In the genomic region with DNA sequence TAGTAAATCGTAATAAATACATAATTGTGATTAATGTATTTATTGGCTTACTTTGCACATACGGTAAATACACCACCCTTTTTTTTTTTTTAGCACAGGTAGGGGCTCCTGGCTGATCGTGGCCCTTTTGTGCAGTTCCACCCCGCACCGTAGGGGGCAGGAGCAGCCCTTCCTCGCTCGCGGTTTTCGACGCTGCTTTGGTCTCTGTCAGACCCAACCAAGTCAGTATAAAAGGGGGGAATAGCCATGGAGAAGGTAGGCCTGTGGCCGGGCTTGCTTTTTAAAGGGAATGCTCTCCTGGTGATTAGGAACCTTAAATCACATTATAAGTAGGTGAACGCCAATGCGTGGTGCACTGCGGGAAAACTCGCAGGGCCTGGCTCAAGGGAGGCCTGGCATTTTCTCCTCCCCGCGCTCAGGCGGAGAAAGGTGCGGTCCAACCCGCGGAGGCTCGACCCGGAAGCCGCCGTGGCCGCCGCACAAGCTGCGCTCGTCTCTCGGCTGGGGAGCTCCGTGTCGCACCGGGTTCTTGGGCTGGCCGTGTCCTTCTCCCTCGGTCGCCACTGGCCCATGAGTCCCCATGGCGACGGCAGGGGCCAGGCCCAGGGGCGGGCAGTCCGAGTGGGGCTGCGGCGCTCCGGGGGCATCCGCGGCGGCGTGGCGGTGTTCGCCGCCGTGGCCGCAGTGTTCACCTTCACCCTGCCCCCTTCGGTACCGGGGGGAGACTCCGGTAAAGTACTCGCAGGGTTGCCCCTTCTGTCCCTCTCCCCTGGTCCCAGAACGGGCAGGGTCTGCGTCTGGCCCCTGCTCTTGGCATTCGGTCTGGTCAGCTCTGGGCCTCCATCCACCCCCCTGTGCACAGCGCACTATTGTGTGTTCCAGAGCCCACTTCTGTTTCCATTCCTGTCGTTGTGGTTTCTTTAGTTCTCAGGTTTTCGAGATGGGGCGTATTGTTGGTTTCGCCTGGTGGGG, we compare ENCODE assay signal across 8 cellular contexts. TPM values are rescaled to one million over a fixed set of nuclear protein-coding genes. Genes with fewer than 3 reads are reported as not detected.
DNase-seq lines count a peak whose midpoint lies in the region; ATAC-seq and TF ChIP-seq lines count a peak whose summit lies in the region.

A gene (plus strand): TSS at position 454 of the 972 bp plus-strand sequence. CDS start 117 bp downstream, at position 571.

- TF ChIP-seq POLR2A in NB4 (IDR thresholded peaks at IDR 0.05; ENCODE audit: extremely low read depth, insufficient read length) = peak; percentile 86
- TF ChIP-seq POLR2A in testis (IDR thresholded peaks at IDR 0.05) = no peak

- H3K4me1 ChIP-seq in testis = peaks cover 16% of the 10 kb centered on the region

- peaks cover 2% of the 10 kb centered on the region for H3K36me3 Mint-ChIP-seq in activated naive CD4-positive, alpha-beta T cell treated with anti-CD3 and anti-CD28 coated beads, Interleukin-2, amount 50 U/mL, for 24 hours

- intact Hi-C loops in testis (cut with DNase I; ENCODE audit: low total_unique reads) = no loop called here

- no peaks in the 10 kb centered on the region for H3K36me3 ChIP-seq in testis (ENCODE audit: low read depth, missing control alignments)

- H3K9me3 ChIP-seq in testis = no peaks in the 10 kb centered on the region

- H3K27ac ChIP-seq in testis = peak within 1 kb of the TSS; percentile 89 to 92

- TF ChIP-seq CTCF in GM10266 (IDR thresholded peaks at IDR 0.05; ENCODE audit: control insufficient read depth, insufficient read depth, low read depth, missing control alignments) (peak; percentile 93), NB4 (IDR thresholded peaks at IDR 0.05; ENCODE audit: low read depth, low read length) (peak; percentile 81), omental fat pad (IDR thresholded peaks at IDR 0.05) (peak in 2 of 3 donors; percentile 14 to 51), testis (IDR thresholded peaks at IDR 0.05) (peak; percentile 92 to 95 (median 95))

- WGBS in testis, 2 donors = 0 to 1% methylated on average over 45 to 62 of the region's 64 CpGs

- H3K27me3 ChIP-seq in testis = no peaks in the 10 kb centered on the region

- peak within 1 kb of the TSS; percentile 95 for H3K4me3 Mint-ChIP-seq in activated naive CD4-positive, alpha-beta T cell treated with anti-CD3 and anti-CD28 coated beads, Interleukin-2, amount 50 U/mL, for 24 hours

- no peaks in the 10 kb centered on the region for H3K27me3 Mint-ChIP-seq in activated naive CD4-positive, alpha-beta T cell treated with anti-CD3 and anti-CD28 coated beads, Interleukin-2, amount 50 U/mL, for 24 hours

- peaks cover 36% of the 10 kb centered on the region for H3K4me1 Mint-ChIP-seq in activated naive CD4-positive, alpha-beta T cell treated with anti-CD3 and anti-CD28 coated beads, Interleukin-2, amount 50 U/mL, for 24 hours

- no peaks in the 10 kb centered on the region for H3K9me3 Mint-ChIP-seq in activated naive CD4-positive, alpha-beta T cell treated with anti-CD3 and anti-CD28 coated beads, Interleukin-2, amount 50 U/mL, for 24 hours

- H3K27ac Mint-ChIP-seq in activated naive CD4-positive, alpha-beta T cell treated with anti-CD3 and anti-CD28 coated beads, Interleukin-2, amount 50 U/mL, for 24 hours = peak within 1 kb of the TSS; percentile 97

- H3K4me3 ChIP-seq in NB4 (ENCODE audit: low read depth, low read length) (peak within 1 kb of the TSS; percentile 95), testis (peak within 1 kb of the TSS; percentile 100)

- peak; percentile 91 for ATAC-seq in HG02571 (IDR thresholded peaks at IDR 0.05; ENCODE audit: unreplicated experiment)
- peak; percentile 97 for ATAC-seq in SK-N-SH treated with all-trans-retinoic acid at 6 μM for 48 hours
- peak; percentile 98 for ATAC-seq in omental fat pad (ENCODE audit: low FRiP score)

- DNase-seq in GM10266 (ENCODE audit: extremely low spot score) = peak; percentile 92
- DNase-seq in NB4 (ENCODE audit: low read depth) = peak; percentile 85
- peak; percentile 86 for DNase-seq in glomerular visceral epithelial cell (ENCODE audit: extremely low spot score)
- DNase-seq in omental fat pad (ENCODE audit: low spot score) = peak; percentile 62
- peak; percentile 91 for DNase-seq in testis

TF ChIP-seq in SK-N-SH treated with all-trans-retinoic acid at 6 μM for 48 hours, 23 proteins besides CTCF, POLR2A, EP300 and RAD21:
- TF ChIP-seq ZNF8 (CRISPR knock-in tag; IDR thresholded peaks at IDR 0.05) (no peak), PPARA (CRISPR knock-in tag; IDR thresholded peaks at IDR 0.05; ENCODE audit: borderline replicate concordance) (no peak), ZNF70 (CRISPR knock-in tag; IDR thresholded peaks at IDR 0.05) (no peak)
- TF ChIP-seq, protein P1, sequence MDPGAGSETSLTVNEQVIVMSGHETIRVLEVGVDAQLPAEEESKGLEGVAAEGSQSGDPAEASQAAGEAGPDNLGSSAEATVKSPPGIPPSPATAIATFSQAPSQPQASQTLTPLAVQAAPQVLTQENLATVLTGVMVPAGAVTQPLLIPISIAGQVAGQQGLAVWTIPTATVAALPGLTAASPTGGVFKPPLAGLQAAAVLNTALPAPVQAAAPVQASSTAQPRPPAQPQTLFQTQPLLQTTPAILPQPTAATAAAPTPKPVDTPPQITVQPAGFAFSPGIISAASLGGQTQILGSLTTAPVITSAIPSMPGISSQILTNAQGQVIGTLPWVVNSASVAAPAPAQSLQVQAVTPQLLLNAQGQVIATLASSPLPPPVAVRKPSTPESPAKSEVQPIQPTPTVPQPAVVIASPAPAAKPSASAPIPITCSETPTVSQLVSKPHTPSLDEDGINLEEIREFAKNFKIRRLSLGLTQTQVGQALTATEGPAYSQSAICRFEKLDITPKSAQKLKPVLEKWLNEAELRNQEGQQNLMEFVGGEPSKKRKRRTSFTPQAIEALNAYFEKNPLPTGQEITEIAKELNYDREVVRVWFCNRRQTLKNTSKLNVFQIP (CRISPR knock-in tag; IDR thresholded peaks at IDR 0.05; ENCODE audit: borderline replicate concordance, low read depth) = no peak

RNA-seq across cellular contexts. Expression of the gene that starts here (rescaled TPM):
- total RNA-seq in omental fat pad (10 to 100 TPM; 13.6 to 25.5 (median 14.7) TPM), testis (10 to 100 TPM; 30.7 to 32.0 TPM)
- 13.5 TPM for polyA plus RNA-seq in testis (ENCODE audit: insufficient read depth, low read depth, low replicate concordance)

Comparison
In these comparisons a context has a peak if more than half of its experiments do, and no peak if none do; other contexts are left out.
1. Peak in every context shown above with its lines: DNase-seq, ATAC-seq, H3K4me3 ChIP-seq and H3K27ac ChIP-seq.
2. CTCF ChIP-seq: peak in every context shown above with its lines; median percentile 95 in testis; 93 in GM10266; 81 in NB4; 32 in omental fat pad.